16 cellular contexts compared by ENCODE assay signal in the genomic region with DNA sequence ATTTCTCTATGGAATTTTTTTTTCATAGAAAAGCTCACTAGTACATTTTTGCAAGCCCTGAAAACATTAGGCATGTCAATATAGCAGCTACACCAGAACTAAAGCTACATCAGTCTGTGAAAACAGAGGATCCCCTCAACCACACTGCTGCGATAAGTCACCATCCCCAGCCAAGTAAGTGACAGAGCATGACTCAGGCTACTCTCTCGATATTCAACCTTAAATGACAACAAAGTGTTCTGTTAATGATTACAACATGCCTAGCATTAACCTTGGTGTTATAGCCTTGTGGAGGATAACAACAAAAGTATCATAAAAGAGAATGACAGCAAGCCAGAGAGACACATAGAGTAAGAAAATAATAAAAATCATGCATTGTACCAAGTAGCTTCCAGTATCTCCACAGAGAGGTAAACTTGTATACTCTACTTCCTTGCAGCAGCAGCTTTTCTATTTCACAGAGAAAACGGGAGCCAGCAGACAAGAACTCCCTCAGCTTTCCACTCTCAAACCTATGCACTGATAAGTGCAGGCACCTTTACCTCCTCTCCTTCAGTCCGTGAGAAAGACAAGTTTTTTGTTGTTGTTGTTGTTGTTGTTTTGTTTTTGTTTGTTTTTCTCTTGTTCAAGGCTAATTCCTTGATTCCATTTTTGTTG.
DNase-seq lines count a peak whose midpoint lies in the region; ATAC-seq, FAIRE-seq and TF ChIP-seq lines count a peak whose summit lies in the region.
"Had no signal": no experiment of that assay in that cellular context is flagged by ENCODE, and none has a peak within 500 bp of the region (broad histone marks: within the 10 kb centered on the region; RNA-seq: fewer than 3 reads in every experiment).

No MANE protein-coding gene starts in this region.

- TF ChIP-seq POLR2A in HepG2 (IDR thresholded peaks at IDR 0.05; ENCODE audit: insufficient read depth in 1 of 2, low read depth in 2 of 2, low read length in 2 of 2): no peak

- no peaks in the 10 kb centered on the region for H3K79me2 ChIP-seq in HepG2 (ENCODE audit: insufficient read depth, low read length)

- H3K27ac Mint-ChIP-seq in T-helper 2 cell treated with Interferon-gamma antibody and Interleukin-4, amounts not matched to agents 5 μg/mL and 100 μg/mL, for 36 hours: no peak overlapping the region
- H3K27ac Mint-ChIP-seq: activated T-cell treated with anti-CD3 and anti-CD28 coated beads, Interleukin-2, amount 50 U/mL, for 24 hours had no signal

- H3K4me1 ChIP-seq in HepG2 (ENCODE audit: insufficient read depth, low read length): peaks cover 10% of the 10 kb centered on the region
- H3K4me1 ChIP-seq: breast epithelium had no signal

- H3K4me3 Mint-ChIP-seq in T-helper 2 cell treated with Interferon-gamma antibody and Interleukin-4, amounts not matched to agents 5 μg/mL and 100 μg/mL, for 36 hours: no peak overlapping the region
- H3K4me3 Mint-ChIP-seq: activated T-cell treated with anti-CD3 and anti-CD28 coated beads, Interleukin-2, amount 50 U/mL, for 24 hours had no signal

- no peaks in the 10 kb centered on the region for H3K27me3 ChIP-seq in HepG2 (ENCODE audit: control insufficient read depth in 1 of 2, insufficient read depth in 2 of 2, low read length in 2 of 2)
- H3K27me3 ChIP-seq: breast epithelium had no signal

- in situ Hi-C loops in HepG2 (cut with HindIII; ENCODE audit: extremely low pct_ligation_motif_present, low pct_unique_long_range_greater_than_20kb): no loop called here

- intact Hi-C loops in HepG2 (cut with micrococcal nuclease; ENCODE audit: unreplicated experiment): no loop called here

- peak; percentile 62 for ATAC-seq in HepG2

- H2AFZ ChIP-seq in HepG2 (ENCODE audit: low read length): no peak overlapping the region

- H3K36me3 Mint-ChIP-seq in T-helper 2 cell treated with Interferon-gamma antibody and Interleukin-4, amounts not matched to agents 5 μg/mL and 100 μg/mL, for 36 hours (ENCODE audit: low read depth): peaks cover 9% of the 10 kb centered on the region

- TF ChIP-seq RAD21 in HepG2 (CRISPR knock-in tag; IDR thresholded peaks at IDR 0.05): no peak

- no peak for FAIRE-seq in HepG2 (lab: Jason Lieb, UNC)
- FAIRE-seq: endothelial cell of umbilical vein, kidney had no signal

- no peaks in the 10 kb centered on the region for H3K27me3 Mint-ChIP-seq in T-helper 2 cell treated with Interferon-gamma antibody and Interleukin-4, amounts not matched to agents 5 μg/mL and 100 μg/mL, for 36 hours (ENCODE audit: low read depth)
- H3K27me3 Mint-ChIP-seq: activated T-cell treated with anti-CD3 and anti-CD28 coated beads, Interleukin-2, amount 50 U/mL, for 24 hours had no signal

- peaks cover 0 to 5% of the 10 kb centered on the region in 2 experiments; a peak in 2 of 5 replicates for H3K36me3 ChIP-seq in HepG2 (replicated peaks in 1 of 2; ENCODE audit: control insufficient read depth in 1 of 2, insufficient read depth in 2 of 2, low read length in 2 of 2)
- H3K36me3 ChIP-seq: breast epithelium had no signal

- no peaks in the 10 kb centered on the region for H3K9me3 ChIP-seq in HepG2 (ENCODE audit: low read length)
- H3K9me3 ChIP-seq: breast epithelium had no signal

- no peaks in the 10 kb centered on the region for H3K9me3 Mint-ChIP-seq in T-helper 2 cell treated with Interferon-gamma antibody and Interleukin-4, amounts not matched to agents 5 μg/mL and 100 μg/mL, for 36 hours
- H3K9me3 Mint-ChIP-seq: activated T-cell treated with anti-CD3 and anti-CD28 coated beads, Interleukin-2, amount 50 U/mL, for 24 hours had no signal

- peaks cover 3% of the 10 kb centered on the region for H3K4me1 Mint-ChIP-seq in T-helper 2 cell treated with Interferon-gamma antibody and Interleukin-4, amounts not matched to agents 5 μg/mL and 100 μg/mL, for 36 hours (ENCODE audit: low read depth)

- no peaks in the 10 kb centered on the region for H4K20me1 ChIP-seq in HepG2 (ENCODE audit: insufficient read depth, low read length)

- no peak for TF ChIP-seq CTCF in cardiac fibroblast (IDR thresholded peaks at IDR 0.05; ENCODE audit: low read depth, low read length)
- TF ChIP-seq CTCF in HepG2 (CRISPR knock-in tag; IDR thresholded peaks at IDR 0.05): no peak
- TF ChIP-seq CTCF in GM20000 (IDR thresholded peaks at IDR 0.05; ENCODE audit: extremely low read depth, missing control alignments): no peak

- WGBS in HepG2 (ENCODE audit: low lambda C conversion rate): 75% methylated on average over 4 of the region's 4 CpGs

- CTCF ChIA-PET in HepG2 (lab: Yijun Ruan, JAX; ENCODE audit: low intra/inter-chr PET ratio, low total read pairs): no interaction called here

- no peak for TF ChIP-seq EP300 in HepG2 (IDR thresholded peaks at IDR 0.05; ENCODE audit: low read depth in 2 of 2, low read length in 2 of 2)
- no peak for TF ChIP-seq EP300 in HepG2 (CRISPR knock-in tag; IDR thresholded peaks at IDR 0.05; ENCODE audit: borderline replicate concordance)

- H3K4me3 ChIP-seq in cardiac fibroblast (replicated peaks in 1 of 2; ENCODE audit: low read depth in 2 of 2, low read length in 2 of 2) (no peak overlapping the region), HepG2 (replicated peaks in 1 of 3; ENCODE audit: insufficient read depth in 1 of 3, low read depth in 2 of 3, low read length in 3 of 3) (no peak overlapping the region)
- H3K4me3 ChIP-seq: breast epithelium had no signal

- H3K27ac ChIP-seq in HepG2 (ENCODE audit: extremely low read length, insufficient read depth, low read length): no peak overlapping the region
- H3K27ac ChIP-seq: breast epithelium, C4-2B, KMS-11 had no signal

- no peak overlapping the region for H3K4me2 ChIP-seq in HepG2 (ENCODE audit: low read depth, low read length)
- H3K4me2 ChIP-seq: KMS-11 had no signal

- H3K9ac ChIP-seq in HepG2 (ENCODE audit: insufficient read depth, low read depth, low read length): no peak overlapping the region
- H3K9ac ChIP-seq: KMS-11 had no signal

- BruUV-seq in HepG2 (replicated peaks; lab: Mats Ljungman, UMichigan): no TSS peak

- DNase-seq in DMS53 (lab: John Stamatoyannopoulos, UW) (peak; percentile 31), LHCN-M2 (ENCODE audit: low read depth) (peak; percentile 60), cardiac fibroblast (ENCODE audit: low read depth in 2 of 2) (peak; percentile 45 to 48), HepG2 (ENCODE audit: low spot score) (peak; percentile 20), NCI-H526 treated with DMSO at 0.1 percent for 48 hours (lab: John Stamatoyannopoulos, UW) (no peak), AG08396 (ENCODE audit: low spot score) (no peak), GM20000 (ENCODE audit: low spot score) (no peak)
- no peak for DNase-seq in T-helper 2 cell treated with Interferon-gamma antibody and Interleukin-4, amounts not matched to agents 5 μg/mL and 100 μg/mL, for 36 hours (ENCODE audit: low spot score)
- DNase-seq: activated CD4-positive, CD25-positive, alpha-beta regulatory T cell; activated T-cell treated with anti-CD3 and anti-CD28 coated beads, Interleukin-2, amount 50 U/mL, for 24 hours; kidney; NCI-H2227 treated with DMSO at 0.1 percent for 48 hours had no signal

- POLR2A ChIA-PET in HepG2 (lab: Yijun Ruan, JAX): no interaction called here

TF ChIP-seq in HepG2, 621 proteins besides CTCF, POLR2A, EP300 and RAD21:
- no peak for TF ChIP-seq ZNF138 (CRISPR knock-in tag; IDR thresholded peaks at IDR 0.05; ENCODE audit: low read depth)
- peak; percentile 46; the same call in 1 of the 2 replicates for TF ChIP-seq FOSL2 (CRISPR knock-in tag; IDR thresholded peaks at IDR 0.05)
- TF ChIP-seq, protein P1, sequence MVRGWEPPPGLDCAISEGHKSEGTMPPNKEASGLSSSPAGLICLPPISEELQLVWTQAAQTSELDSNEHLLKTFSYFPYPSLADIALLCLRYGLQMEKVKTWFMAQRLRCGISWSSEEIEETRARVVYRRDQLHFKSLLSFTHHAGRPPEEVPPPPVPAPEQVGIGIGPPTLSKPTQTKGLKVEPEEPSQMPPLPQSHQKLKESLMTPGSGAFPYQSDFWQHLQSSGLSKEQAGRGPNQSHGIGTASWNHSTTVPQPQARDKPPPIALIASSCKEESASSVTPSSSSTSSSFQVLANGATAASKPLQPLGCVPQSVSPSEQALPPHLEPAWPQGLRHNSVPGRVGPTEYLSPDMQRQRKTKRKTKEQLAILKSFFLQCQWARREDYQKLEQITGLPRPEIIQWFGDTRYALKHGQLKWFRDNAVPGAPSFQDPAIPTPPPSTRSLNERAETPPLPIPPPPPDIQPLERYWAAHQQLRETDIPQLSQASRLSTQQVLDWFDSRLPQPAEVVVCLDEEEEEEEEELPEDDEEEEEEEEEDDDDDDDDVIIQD (CRISPR knock-in tag; IDR thresholded peaks at IDR 0.05; ENCODE audit: low read depth): peak; percentile 43; the same call in 1 of the 2 replicates
- TF ChIP-seq FOXP1 (IDR thresholded peaks at IDR 0.05): peak; percentile 49; the same call in 1 of the 2 replicates
- TF ChIP-seq FOXP1 (CRISPR knock-in tag; IDR thresholded peaks at IDR 0.05): no peak
- TF ChIP-seq, protein P2, sequence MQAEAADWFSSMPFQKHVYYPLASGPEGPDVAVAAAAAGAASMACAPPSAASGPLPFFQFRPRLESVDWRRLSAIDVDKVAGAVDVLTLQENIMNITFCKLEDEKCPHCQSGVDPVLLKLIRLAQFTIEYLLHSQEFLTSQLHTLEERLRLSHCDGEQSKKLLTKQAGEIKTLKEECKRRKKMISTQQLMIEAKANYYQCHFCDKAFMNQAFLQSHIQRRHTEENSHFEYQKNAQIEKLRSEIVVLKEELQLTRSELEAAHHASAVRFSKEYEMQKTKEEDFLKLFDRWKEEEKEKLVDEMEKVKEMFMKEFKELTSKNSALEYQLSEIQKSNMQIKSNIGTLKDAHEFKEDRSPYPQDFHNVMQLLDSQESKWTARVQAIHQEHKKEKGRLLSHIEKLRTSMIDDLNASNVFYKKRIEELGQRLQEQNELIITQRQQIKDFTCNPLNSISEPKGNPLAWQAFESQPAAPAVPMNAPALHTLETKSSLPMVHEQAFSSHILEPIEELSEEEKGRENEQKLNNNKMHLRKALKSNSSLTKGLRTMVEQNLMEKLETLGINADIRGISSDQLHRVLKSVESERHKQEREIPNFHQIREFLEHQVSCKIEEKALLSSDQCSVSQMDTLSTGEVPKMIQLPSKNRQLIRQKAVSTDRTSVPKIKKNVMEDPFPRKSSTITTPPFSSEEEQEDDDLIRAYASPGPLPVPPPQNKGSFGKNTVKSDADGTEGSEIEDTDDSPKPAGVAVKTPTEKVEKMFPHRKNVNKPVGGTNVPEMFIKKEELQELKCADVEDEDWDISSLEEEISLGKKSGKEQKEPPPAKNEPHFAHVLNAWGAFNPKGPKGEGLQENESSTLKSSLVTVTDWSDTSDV (CRISPR knock-in tag; IDR thresholded peaks at IDR 0.05): no peak

Comparison
In these comparisons a context has a peak if more than half of its experiments do, and no peak if none do; other contexts are left out.
1. DNase-seq: peak in DMS53 (single experiment), LHCN-M2 (single experiment), cardiac fibroblast (2 of 2) and HepG2 (single experiment); none in NCI-H526 treated with DMSO at 0.1 percent for 48 hours (single experiment), AG08396 (single experiment), GM20000 (single experiment) and T-helper 2 cell treated with Interferon-gamma antibody and Interleukin-4, amounts not matched to agents 5 μg/mL and 100 μg/mL, for 36 hours (single experiment).